In the genomic region with DNA sequence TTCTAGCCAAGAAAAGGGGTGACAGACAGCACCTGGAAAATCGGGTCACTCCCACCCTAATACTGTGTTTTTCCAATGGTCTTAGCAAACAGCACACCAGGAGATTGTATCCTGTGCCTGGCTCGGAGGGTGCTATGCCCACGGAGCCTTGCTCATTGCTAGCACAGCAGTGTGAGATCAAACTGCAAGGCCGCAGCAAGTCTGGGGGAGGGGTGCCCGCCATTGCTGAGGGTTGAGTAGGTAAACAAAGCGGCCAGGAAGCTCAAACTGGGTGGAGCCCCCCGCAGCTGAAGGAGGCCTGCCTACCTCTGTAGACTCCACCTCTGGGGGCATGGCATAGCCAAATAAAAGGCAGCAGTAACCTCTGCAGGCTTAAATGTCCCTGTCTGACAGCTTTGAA, we compare ENCODE assay signal across 15 cellular contexts. TPM values are rescaled to one million over a fixed set of nuclear protein-coding genes. Genes with fewer than 3 reads are reported as not detected.
"Had no signal": no experiment of that assay in that cellular context is flagged by ENCODE, and none has a peak within 500 bp of the region (broad histone marks: within the 10 kb centered on the region; RNA-seq: fewer than 3 reads in every experiment).

No MANE protein-coding gene starts in this region.

RNA-seq across cellular contexts. Expression of a gene that starts 35.7 kb away (rescaled TPM):
- total RNA-seq: activated B cell treated with CpG ODN at 0.5 μM for 24 hours; activated CD4-positive, alpha-beta memory T cell treated with anti-CD3 and anti-CD28 coated beads for 36 hours; activated CD4-positive, alpha-beta memory T cell treated with anti-CD3 and anti-CD28 coated beads, Interleukin-2, amount 10 ng/mL, durations not matched to agents 7 days and 5 days; activated CD4-positive, alpha-beta T cell treated with anti-CD3 and anti-CD28 coated beads for 36 hours; activated CD4-positive, alpha-beta T cell treated with anti-CD3 and anti-CD28 coated beads, Interleukin-2, amount 10 ng/mL, durations not matched to agents 24 days and 14 days; activated CD4-positive, alpha-beta T cell treated with anti-CD3 and anti-CD28 coated beads, Interleukin-2, amount 10 ng/mL, durations not matched to agents 7 days and 5 days; activated CD8-positive, alpha-beta memory T cell treated with anti-CD3 and anti-CD28 coated beads for 36 hours; activated CD8-positive, alpha-beta memory T cell treated with anti-CD3 and anti-CD28 coated beads, Interleukin-2, amount 10 ng/mL, durations not matched to agents 7 days and 5 days; activated CD8-positive, alpha-beta T cell treated with anti-CD3 and anti-CD28 coated beads for 36 hours; activated CD8-positive, alpha-beta T cell treated with anti-CD3 and anti-CD28 coated beads, Interleukin-2, amount 10 ng/mL, durations not matched to agents 7 days and 5 days; T-cell; T-helper 1 cell treated with Interleukin-12 subunit alpha and Interleukin-12 subunit beta and Interleukin-4 antibody, amounts not matched to agents 30 ng/mL and 1 ng/mL, for 36 hours; T-helper 17 cell; T-helper 2 cell treated with Interferon-gamma antibody and Interleukin-4, amounts not matched to agents 100 ng/mL and 5 ng/mL, for 36 hours; WTC11 had no signal

RNA-seq across cellular contexts. Expression of a gene that starts 47.0 kb away (rescaled TPM):
- total RNA-seq: activated B cell treated with CpG ODN at 0.5 μM for 24 hours; activated CD4-positive, alpha-beta memory T cell treated with anti-CD3 and anti-CD28 coated beads, Interleukin-2, amount 10 ng/mL, durations not matched to agents 7 days and 5 days; activated CD4-positive, alpha-beta T cell treated with anti-CD3 and anti-CD28 coated beads, Interleukin-2, amount 10 ng/mL, durations not matched to agents 7 days and 5 days; T-helper 1 cell treated with Interleukin-12 subunit alpha and Interleukin-12 subunit beta and Interleukin-4 antibody, amounts not matched to agents 30 ng/mL and 1 ng/mL, for 36 hours; T-helper 17 cell had no signal
